ENCODE assay signal across 2 cellular contexts in the genomic region with DNA sequence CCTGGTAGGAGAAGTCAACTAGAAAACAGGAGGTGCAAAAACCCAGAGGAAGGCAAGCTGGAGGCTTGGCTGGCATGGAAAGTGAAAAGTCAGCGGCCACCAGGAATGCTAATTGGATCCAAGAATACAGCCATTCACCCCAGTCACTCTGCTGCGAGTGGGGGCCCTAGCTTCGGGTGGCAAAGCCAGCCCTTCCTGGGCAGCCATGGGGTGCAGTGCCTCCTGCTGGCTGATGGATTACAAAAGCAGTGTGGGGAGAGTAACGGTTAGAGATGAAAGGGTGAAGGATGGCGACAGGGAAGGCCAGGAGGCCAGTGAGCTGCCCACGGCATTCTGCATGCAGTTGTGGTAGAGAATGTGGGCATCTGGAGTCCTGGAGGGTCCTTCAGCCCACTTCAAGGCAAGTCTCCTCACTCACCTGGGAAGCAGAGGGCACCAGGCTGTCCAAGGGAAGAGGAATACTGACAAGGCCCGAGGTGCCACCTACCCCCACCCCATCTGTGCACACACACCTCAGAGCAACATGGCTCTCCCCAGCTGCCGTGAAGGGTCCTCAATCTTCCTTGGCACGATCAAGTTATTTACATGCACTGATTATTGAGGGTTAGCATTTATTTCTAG.
TF ChIP-seq lines count a peak whose summit lies in the region.

No MANE protein-coding gene starts in this region.

TF ChIP-seq in A549, 52 proteins besides CTCF, POLR2A, EP300 and RAD21:
- TF ChIP-seq JUN (IDR thresholded peaks at IDR 0.05) (no peak), SREBF2 (IDR thresholded peaks at IDR 0.05) (no peak), SMC3 (IDR thresholded peaks at IDR 0.05) (0 out of 3 replicates have a peak, but pooled peaks have one; percentile 12)

TF ChIP-seq in K562, 482 proteins besides CTCF, POLR2A, EP300 and RAD21:
- TF ChIP-seq, protein P1, sequence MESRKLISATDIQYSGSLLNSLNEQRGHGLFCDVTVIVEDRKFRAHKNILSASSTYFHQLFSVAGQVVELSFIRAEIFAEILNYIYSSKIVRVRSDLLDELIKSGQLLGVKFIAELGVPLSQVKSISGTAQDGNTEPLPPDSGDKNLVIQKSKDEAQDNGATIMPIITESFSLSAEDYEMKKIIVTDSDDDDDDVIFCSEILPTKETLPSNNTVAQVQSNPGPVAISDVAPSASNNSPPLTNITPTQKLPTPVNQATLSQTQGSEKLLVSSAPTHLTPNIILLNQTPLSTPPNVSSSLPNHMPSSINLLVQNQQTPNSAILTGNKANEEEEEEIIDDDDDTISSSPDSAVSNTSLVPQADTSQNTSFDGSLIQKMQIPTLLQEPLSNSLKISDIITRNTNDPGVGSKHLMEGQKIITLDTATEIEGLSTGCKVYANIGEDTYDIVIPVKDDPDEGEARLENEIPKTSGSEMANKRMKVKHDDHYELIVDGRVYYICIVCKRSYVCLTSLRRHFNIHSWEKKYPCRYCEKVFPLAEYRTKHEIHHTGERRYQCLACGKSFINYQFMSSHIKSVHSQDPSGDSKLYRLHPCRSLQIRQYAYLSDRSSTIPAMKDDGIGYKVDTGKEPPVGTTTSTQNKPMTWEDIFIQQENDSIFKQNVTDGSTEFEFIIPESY (CRISPR knock-in tag; IDR thresholded peaks at IDR 0.05), result peak; percentile 88
- TF ChIP-seq FOXK2 (conservative IDR thresholded peaks at IDR 0.05 in 1 of 2, IDR thresholded peaks at IDR 0.05 in 1 of 2; ENCODE audit: low read depth in 2 of 2), result no peak
